ENCODE assay signal across 1 cellular context in the genomic region with DNA sequence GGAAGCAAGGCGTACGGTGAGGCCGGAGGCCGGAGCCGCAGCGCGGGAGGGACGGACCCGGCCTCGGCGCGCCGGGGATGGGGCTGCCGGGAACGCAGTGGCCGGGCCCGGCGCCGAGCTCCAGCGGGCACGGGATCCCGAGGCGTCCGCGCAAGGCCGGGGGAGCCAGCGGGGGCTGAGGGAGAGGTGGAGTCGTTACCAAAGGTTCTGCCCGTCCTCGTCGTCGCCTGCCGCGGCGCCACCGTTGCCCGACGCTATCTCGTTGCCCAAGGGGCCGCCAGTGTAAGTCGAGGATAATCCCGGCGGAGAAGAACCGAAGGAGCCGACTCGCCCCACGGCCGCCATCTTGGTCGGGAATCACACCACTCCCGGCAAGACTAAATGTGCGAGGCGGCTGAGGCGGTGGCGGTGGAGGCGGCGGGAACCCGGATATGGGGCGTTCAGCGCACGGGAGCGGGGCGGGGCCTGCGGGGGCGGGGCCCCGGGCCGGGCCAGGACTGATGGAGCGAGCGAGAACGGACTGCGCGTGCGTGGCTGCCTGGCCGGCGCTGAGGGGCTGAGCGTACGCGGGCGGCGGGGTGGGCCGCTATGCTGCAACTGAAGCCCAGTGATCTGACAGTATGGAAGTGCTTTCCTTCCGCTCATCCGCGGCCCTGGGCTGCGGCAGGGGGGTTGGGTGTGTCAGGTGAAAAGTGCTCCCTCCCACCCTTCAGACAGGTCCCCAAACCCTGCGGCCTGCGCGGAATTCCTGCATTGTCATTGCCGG.
A peak's percentile ranks its signal among the peaks of the same experiment; 100 is the strongest.
TF ChIP-seq lines count a peak whose summit lies in the region.

A gene (minus strand): TSS at position 433 of the 766 bp plus-strand sequence. CDS start 88 bp downstream, at position 345.

TF ChIP-seq in HepG2, 621 proteins besides CTCF, POLR2A, EP300 and RAD21 (continued from another document and continues in another):
- TF ChIP-seq, protein P1, sequence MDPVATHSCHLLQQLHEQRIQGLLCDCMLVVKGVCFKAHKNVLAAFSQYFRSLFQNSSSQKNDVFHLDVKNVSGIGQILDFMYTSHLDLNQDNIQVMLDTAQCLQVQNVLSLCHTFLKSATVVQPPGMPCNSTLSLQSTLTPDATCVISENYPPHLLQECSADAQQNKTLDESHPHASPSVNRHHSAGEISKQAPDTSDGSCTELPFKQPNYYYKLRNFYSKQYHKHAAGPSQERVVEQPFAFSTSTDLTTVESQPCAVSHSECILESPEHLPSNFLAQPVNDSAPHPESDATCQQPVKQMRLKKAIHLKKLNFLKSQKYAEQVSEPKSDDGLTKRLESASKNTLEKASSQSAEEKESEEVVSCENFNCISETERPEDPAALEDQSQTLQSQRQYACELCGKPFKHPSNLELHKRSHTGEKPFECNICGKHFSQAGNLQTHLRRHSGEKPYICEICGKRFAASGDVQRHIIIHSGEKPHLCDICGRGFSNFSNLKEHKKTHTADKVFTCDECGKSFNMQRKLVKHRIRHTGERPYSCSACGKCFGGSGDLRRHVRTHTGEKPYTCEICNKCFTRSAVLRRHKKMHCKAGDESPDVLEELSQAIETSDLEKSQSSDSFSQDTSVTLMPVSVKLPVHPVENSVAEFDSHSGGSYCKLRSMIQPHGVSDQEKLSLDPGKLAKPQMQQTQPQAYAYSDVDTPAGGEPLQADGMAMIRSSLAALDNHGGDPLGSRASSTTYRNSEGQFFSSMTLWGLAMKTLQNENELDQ (CRISPR knock-in tag; IDR thresholded peaks at IDR 0.05; ENCODE audit: borderline replicate concordance): no peak
- peak; percentile 90 for TF ChIP-seq ZC3H13 (CRISPR knock-in tag; IDR thresholded peaks at IDR 0.05)
- TF ChIP-seq FOXM1 (CRISPR knock-in tag; IDR thresholded peaks at IDR 0.05): no peak; the same call in 1 of the 2 replicates
- TF ChIP-seq ZFP1 (CRISPR knock-in tag; IDR thresholded peaks at IDR 0.05): no peak
- TF ChIP-seq, protein P2, sequence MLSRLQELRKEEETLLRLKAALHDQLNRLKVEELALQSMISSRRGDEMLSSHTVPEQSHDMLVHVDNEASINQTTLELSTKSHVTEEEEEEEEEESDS (CRISPR knock-in tag; IDR thresholded peaks at IDR 0.05; ENCODE audit: borderline replicate concordance): no peak
- TF ChIP-seq ZFP82 (CRISPR knock-in tag; IDR thresholded peaks at IDR 0.05; ENCODE audit: borderline replicate concordance): 0 out of 2 replicates have a peak, but pooled peaks have one; percentile 56
- TF ChIP-seq, protein P3, sequence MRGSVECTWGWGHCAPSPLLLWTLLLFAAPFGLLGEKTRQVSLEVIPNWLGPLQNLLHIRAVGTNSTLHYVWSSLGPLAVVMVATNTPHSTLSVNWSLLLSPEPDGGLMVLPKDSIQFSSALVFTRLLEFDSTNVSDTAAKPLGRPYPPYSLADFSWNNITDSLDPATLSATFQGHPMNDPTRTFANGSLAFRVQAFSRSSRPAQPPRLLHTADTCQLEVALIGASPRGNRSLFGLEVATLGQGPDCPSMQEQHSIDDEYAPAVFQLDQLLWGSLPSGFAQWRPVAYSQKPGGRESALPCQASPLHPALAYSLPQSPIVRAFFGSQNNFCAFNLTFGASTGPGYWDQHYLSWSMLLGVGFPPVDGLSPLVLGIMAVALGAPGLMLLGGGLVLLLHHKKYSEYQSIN (CRISPR knock-in tag; IDR thresholded peaks at IDR 0.05; ENCODE audit: borderline replicate concordance): no peak
- TF ChIP-seq YY1 (IDR thresholded peaks at IDR 0.05; ENCODE audit: insufficient read depth, insufficient replicate concordance, low read depth, low read length): peak; percentile 95
- TF ChIP-seq ZNF333 (CRISPR knock-in tag; IDR thresholded peaks at IDR 0.05; ENCODE audit: borderline replicate concordance): peak; percentile 84; the same call in 1 of the 2 replicates
- no peak for TF ChIP-seq ATRX (CRISPR knock-in tag; IDR thresholded peaks at IDR 0.05; ENCODE audit: borderline replicate concordance)
- no peak for TF ChIP-seq PAX8 (CRISPR knock-in tag; IDR thresholded peaks at IDR 0.05; ENCODE audit: borderline replicate concordance)
- no peak for TF ChIP-seq SUZ12 (IDR thresholded peaks at IDR 0.05; ENCODE audit: low read depth, low read length)
- TF ChIP-seq, protein P4, sequence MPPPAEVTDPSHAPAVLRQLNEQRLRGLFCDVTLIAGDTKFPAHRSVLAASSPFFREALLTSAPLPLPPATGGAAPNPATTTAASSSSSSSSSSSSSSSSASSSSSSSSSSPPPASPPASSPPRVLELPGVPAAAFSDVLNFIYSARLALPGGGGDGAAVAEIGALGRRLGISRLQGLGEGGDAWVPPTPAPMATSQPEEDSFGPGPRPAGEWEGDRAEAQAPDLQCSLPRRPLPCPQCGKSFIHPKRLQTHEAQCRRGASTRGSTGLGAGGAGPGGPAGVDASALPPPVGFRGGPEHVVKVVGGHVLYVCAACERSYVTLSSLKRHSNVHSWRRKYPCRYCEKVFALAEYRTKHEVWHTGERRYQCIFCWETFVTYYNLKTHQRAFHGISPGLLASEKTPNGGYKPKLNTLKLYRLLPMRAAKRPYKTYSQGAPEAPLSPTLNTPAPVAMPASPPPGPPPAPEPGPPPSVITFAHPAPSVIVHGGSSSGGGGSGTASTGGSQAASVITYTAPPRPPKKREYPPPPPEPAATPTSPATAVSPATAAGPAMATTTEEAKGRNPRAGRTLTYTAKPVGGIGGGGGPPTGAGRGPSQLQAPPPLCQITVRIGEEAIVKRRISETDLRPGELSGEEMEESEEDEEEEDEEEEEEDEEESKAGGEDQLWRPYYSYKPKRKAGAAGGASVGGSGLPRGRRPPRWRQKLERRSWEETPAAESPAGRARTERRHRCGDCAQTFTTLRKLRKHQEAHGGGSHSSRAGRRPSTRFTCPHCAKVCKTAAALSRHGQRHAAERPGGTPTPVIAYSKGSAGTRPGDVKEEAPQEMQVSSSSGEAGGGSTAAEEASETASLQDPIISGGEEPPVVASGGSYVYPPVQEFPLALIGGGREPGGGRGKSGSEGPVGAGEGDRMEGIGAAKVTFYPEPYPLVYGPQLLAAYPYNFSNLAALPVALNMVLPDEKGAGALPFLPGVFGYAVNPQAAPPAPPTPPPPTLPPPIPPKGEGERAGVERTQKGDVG (CRISPR knock-in tag; IDR thresholded peaks at IDR 0.05; ENCODE audit: borderline replicate concordance): 0 out of 2 replicates have a peak, but pooled peaks have one; percentile 47
- TF ChIP-seq, protein P5, sequence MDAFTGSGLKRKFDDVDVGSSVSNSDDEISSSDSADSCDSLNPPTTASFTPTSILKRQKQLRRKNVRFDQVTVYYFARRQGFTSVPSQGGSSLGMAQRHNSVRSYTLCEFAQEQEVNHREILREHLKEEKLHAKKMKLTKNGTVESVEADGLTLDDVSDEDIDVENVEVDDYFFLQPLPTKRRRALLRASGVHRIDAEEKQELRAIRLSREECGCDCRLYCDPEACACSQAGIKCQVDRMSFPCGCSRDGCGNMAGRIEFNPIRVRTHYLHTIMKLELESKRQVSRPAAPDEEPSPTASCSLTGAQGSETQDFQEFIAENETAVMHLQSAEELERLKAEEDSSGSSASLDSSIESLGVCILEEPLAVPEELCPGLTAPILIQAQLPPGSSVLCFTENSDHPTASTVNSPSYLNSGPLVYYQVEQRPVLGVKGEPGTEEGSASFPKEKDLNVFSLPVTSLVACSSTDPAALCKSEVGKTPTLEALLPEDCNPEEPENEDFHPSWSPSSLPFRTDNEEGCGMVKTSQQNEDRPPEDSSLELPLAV (CRISPR knock-in tag; conservative IDR thresholded peaks at IDR 0.05; ENCODE audit: low read depth): peak; percentile 58; the same call in 1 of the 2 replicates
- TF ChIP-seq ZBTB21 (CRISPR knock-in tag; IDR thresholded peaks at IDR 0.05): no peak
- TF ChIP-seq ZNF138 (CRISPR knock-in tag; IDR thresholded peaks at IDR 0.05; ENCODE audit: low read depth): no peak
- peak; percentile 77; the same call in 1 of the 2 replicates for TF ChIP-seq ZNF235 (CRISPR knock-in tag; IDR thresholded peaks at IDR 0.05; ENCODE audit: borderline replicate concordance)
- peak; percentile 93 for TF ChIP-seq ZNF543 (CRISPR knock-in tag; IDR thresholded peaks at IDR 0.05)
- no peak; the same call in 1 of the 2 replicates for TF ChIP-seq SMAD1 (CRISPR knock-in tag; IDR thresholded peaks at IDR 0.05; ENCODE audit: borderline replicate concordance, low read depth)
- no peak for TF ChIP-seq MZF1 (CRISPR knock-in tag; IDR thresholded peaks at IDR 0.05; ENCODE audit: borderline replicate concordance)
- peak; percentile 78; the same call in 1 of the 2 replicates for TF ChIP-seq KDM5B (CRISPR knock-in tag; IDR thresholded peaks at IDR 0.05; ENCODE audit: borderline replicate concordance)
- TF ChIP-seq NCOA5 (CRISPR knock-in tag; IDR thresholded peaks at IDR 0.05): no peak
- no peak for TF ChIP-seq ZNF33B (CRISPR knock-in tag; IDR thresholded peaks at IDR 0.05)
- TF ChIP-seq, protein P6, sequence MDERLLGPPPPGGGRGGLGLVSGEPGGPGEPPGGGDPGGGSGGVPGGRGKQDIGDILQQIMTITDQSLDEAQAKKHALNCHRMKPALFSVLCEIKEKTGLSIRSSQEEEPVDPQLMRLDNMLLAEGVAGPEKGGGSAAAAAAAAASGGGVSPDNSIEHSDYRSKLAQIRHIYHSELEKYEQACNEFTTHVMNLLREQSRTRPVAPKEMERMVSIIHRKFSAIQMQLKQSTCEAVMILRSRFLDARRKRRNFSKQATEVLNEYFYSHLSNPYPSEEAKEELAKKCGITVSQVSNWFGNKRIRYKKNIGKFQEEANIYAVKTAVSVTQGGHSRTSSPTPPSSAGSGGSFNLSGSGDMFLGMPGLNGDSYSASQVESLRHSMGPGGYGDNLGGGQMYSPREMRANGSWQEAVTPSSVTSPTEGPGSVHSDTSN (CRISPR knock-in tag; IDR thresholded peaks at IDR 0.05): no peak
- TF ChIP-seq HMG20B (CRISPR knock-in tag; conservative IDR thresholded peaks at IDR 0.05): no peak
- peak; percentile 32; the same call in 1 of the 2 replicates for TF ChIP-seq ZSCAN9 (CRISPR knock-in tag; IDR thresholded peaks at IDR 0.05; ENCODE audit: borderline replicate concordance)
- TF ChIP-seq ZNF83 (CRISPR knock-in tag; IDR thresholded peaks at IDR 0.05; ENCODE audit: borderline replicate concordance): no peak
- peak; percentile 17; the same call in 1 of the 2 replicates for TF ChIP-seq CBX5 (CRISPR knock-in tag; IDR thresholded peaks at IDR 0.05; ENCODE audit: borderline replicate concordance)
- TF ChIP-seq, protein P7, sequence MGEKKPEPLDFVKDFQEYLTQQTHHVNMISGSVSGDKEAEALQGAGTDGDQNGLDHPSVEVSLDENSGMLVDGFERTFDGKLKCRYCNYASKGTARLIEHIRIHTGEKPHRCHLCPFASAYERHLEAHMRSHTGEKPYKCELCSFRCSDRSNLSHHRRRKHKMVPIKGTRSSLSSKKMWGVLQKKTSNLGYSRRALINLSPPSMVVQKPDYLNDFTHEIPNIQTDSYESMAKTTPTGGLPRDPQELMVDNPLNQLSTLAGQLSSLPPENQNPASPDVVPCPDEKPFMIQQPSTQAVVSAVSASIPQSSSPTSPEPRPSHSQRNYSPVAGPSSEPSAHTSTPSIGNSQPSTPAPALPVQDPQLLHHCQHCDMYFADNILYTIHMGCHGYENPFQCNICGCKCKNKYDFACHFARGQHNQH (CRISPR knock-in tag; IDR thresholded peaks at IDR 0.05): peak; percentile 16; the same call in 1 of the 2 replicates
- no peak; the same call in 1 of the 2 replicates for TF ChIP-seq EEA1 (CRISPR knock-in tag; IDR thresholded peaks at IDR 0.05; ENCODE audit: borderline replicate concordance)
- no peak for TF ChIP-seq HNRNPH1 (optimal IDR thresholded peaks at IDR 0.05; ENCODE audit: low read depth, low read length)
- no peak for TF ChIP-seq IKZF1 (IDR thresholded peaks at IDR 0.05)
- TF ChIP-seq FIP1L1 (IDR thresholded peaks at IDR 0.05; ENCODE audit: borderline replicate concordance, insufficient read depth, low read depth, low read length): no peak
- TF ChIP-seq RELA (CRISPR knock-in tag; IDR thresholded peaks at IDR 0.05): no peak
- peak; percentile 71 for TF ChIP-seq SAP130 (CRISPR knock-in tag; IDR thresholded peaks at IDR 0.05; ENCODE audit: low read depth)
- no peak; the same call in 1 of the 2 replicates for TF ChIP-seq KLF13 (CRISPR knock-in tag; IDR thresholded peaks at IDR 0.05)
- TF ChIP-seq DR1 (CRISPR knock-in tag; IDR thresholded peaks at IDR 0.05): no peak
- 0 out of 2 replicates have a peak, but pooled peaks have one; percentile 28 for TF ChIP-seq ARNTL (CRISPR knock-in tag; IDR thresholded peaks at IDR 0.05)
- no peak for TF ChIP-seq ZNF850 (CRISPR knock-in tag; conservative IDR thresholded peaks at IDR 0.05)
- TF ChIP-seq ZNF292 (CRISPR knock-in tag; IDR thresholded peaks at IDR 0.05; ENCODE audit: borderline replicate concordance, low read depth): peak; percentile 65; the same call in 1 of the 2 replicates
- TF ChIP-seq NPAS2 (CRISPR knock-in tag; IDR thresholded peaks at IDR 0.05; ENCODE audit: borderline replicate concordance): no peak
- no peak for TF ChIP-seq KAT7 (CRISPR knock-in tag; IDR thresholded peaks at IDR 0.05; ENCODE audit: borderline replicate concordance)
- no peak for TF ChIP-seq ZNF383 (CRISPR knock-in tag; IDR thresholded peaks at IDR 0.05; ENCODE audit: borderline replicate concordance)
- TF ChIP-seq, protein P8, sequence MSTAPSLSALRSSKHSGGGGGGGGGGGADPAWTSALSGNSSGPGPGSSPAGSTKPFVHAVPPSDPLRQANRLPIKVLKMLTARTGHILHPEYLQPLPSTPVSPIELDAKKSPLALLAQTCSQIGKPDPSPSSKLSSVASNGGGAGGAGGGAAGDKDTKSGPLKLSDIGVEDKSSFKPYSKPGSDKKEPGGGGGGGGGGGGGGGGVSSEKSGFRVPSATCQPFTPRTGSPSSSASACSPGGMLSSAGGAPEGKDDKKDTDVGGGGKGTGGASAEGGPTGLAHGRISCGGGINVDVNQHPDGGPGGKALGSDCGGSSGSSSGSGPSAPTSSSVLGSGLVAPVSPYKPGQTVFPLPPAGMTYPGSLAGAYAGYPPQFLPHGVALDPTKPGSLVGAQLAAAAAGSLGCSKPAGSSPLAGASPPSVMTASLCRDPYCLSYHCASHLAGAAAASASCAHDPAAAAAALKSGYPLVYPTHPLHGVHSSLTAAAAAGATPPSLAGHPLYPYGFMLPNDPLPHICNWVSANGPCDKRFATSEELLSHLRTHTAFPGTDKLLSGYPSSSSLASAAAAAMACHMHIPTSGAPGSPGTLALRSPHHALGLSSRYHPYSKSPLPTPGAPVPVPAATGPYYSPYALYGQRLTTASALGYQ (CRISPR knock-in tag; IDR thresholded peaks at IDR 0.05): no peak
- no peak for TF ChIP-seq ZMYM3 (CRISPR knock-in tag; IDR thresholded peaks at IDR 0.05)
- TF ChIP-seq MTF1 (CRISPR knock-in tag; IDR thresholded peaks at IDR 0.05): 0 out of 2 replicates have a peak, but pooled peaks have one; percentile 57
- TF ChIP-seq TCF7 (IDR thresholded peaks at IDR 0.05; ENCODE audit: low read depth): no peak
- TF ChIP-seq TOE1 (CRISPR knock-in tag; IDR thresholded peaks at IDR 0.05): no peak
- TF ChIP-seq ZBTB7B (CRISPR knock-in tag; IDR thresholded peaks at IDR 0.05): peak; percentile 89
- TF ChIP-seq, protein P9, sequence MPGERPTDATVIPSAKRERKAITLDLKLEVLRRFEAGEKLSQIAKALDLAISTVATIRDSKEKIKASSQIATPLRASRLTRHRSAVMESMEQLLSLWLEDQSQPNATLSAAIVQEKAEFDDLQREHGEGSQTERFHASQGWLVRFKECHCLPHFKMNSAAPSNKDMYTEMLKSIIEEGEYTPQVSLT (CRISPR knock-in tag; IDR thresholded peaks at IDR 0.05; ENCODE audit: borderline replicate concordance, low read depth): no peak
- no peak for TF ChIP-seq MYNN (CRISPR knock-in tag; IDR thresholded peaks at IDR 0.05; ENCODE audit: low read depth)
- TF ChIP-seq NFRKB (IDR thresholded peaks at IDR 0.05): no peak
